In genomic region chr7:69754476-69754875, GRCh38 we compare ENCODE assay signal across 24 cellular contexts.
DNase-seq lines count a peak whose midpoint lies in the region; ATAC-seq and TF ChIP-seq lines count a peak whose summit lies in the region.
"Had no signal": no experiment of that assay in that cellular context is flagged by ENCODE, and none has a peak within 500 bp of the region (broad histone marks: within the 10 kb centered on the region; RNA-seq: fewer than 3 reads in every experiment).

No MANE protein-coding gene starts in this region.

- peaks cover 96% of the 10 kb centered on the region for H3K4me1 ChIP-seq in OCI-LY7 (ENCODE audit: insufficient read depth, low read length, poor library complexity, severe bottlenecking)
- peaks cover 23 to 36% of the 10 kb centered on the region in 2 donors for H3K4me1 ChIP-seq in neuronal stem cell (ENCODE audit: control insufficient read depth in 2 of 2, insufficient read depth in 1 of 2, low read depth in 1 of 2, low read length in 2 of 2)

- 0 out of 2 replicates have a peak, but pooled peaks cover 3% of the 10 kb centered on the region for H4K20me1 ChIP-seq in OCI-LY7 (ENCODE audit: insufficient read depth, low read length)

- no peaks in the 10 kb centered on the region for H3K9me2 ChIP-seq in OCI-LY7 (ENCODE audit: insufficient read depth, low read length)

- no peaks in the 10 kb centered on the region for H3K36me3 Mint-ChIP-seq in naive B cell
- no peaks in the 10 kb centered on the region for H3K36me3 Mint-ChIP-seq in activated CD4-positive, alpha-beta T cell treated with anti-CD3 and anti-CD28 coated beads for 36 hours (ENCODE audit: low read depth)
- H3K36me3 Mint-ChIP-seq: CD4-positive, CD25-positive, alpha-beta regulatory T cell had no signal

- H3K27me3 Mint-ChIP-seq in naive B cell = no peaks in the 10 kb centered on the region
- no peaks in the 10 kb centered on the region for H3K27me3 Mint-ChIP-seq in activated CD4-positive, alpha-beta T cell treated with anti-CD3 and anti-CD28 coated beads for 36 hours
- H3K27me3 Mint-ChIP-seq: CD4-positive, CD25-positive, alpha-beta regulatory T cell had no signal

- H3K4me3 ChIP-seq in OCI-LY7 (ENCODE audit: low read depth, low read length, poor library complexity, severe bottlenecking) (peak overlapping the region; percentile 45), neuronal stem cell (ENCODE audit: low read length in 2 of 2) (no peak overlapping the region)
- H3K4me3 ChIP-seq: GM12878, GM23248, K562, Peyer's patch, SK-N-MC had no signal

- H3K23ac ChIP-seq in neuronal stem cell (ENCODE audit: low read depth, low read length, poor library complexity) = no peak overlapping the region

- H3K36me3 ChIP-seq in OCI-LY7 (ENCODE audit: insufficient read depth, low read length) (no peaks in the 10 kb centered on the region), neuronal stem cell (replicated peaks in 1 of 2; ENCODE audit: control insufficient read depth in 2 of 2, insufficient read depth in 2 of 2, low read length in 2 of 2) (no peaks in the 10 kb centered on the region)
- H3K36me3 ChIP-seq: BE2C, Peyer's patch had no signal

- H3K18ac ChIP-seq in neuronal stem cell (ENCODE audit: low read length) = no peak overlapping the region

- H2BK5ac ChIP-seq in neuronal stem cell (ENCODE audit: low read length) = no peak overlapping the region

- intact Hi-C loops in OCI-LY7 (cut with micrococcal nuclease; ENCODE audit: unreplicated experiment) = no loop called here
- intact Hi-C loops in activated CD4-positive, alpha-beta T cell treated with anti-CD3 and anti-CD28 coated beads for 36 hours (cut with DNase I, micrococcal nuclease) = no loop called here

- no peak overlapping the region for H3K4me3 Mint-ChIP-seq in naive B cell
- H3K4me3 Mint-ChIP-seq in activated CD4-positive, alpha-beta T cell treated with anti-CD3 and anti-CD28 coated beads for 36 hours = no peak overlapping the region
- H3K4me3 Mint-ChIP-seq: CD4-positive, CD25-positive, alpha-beta regulatory T cell had no signal

- no peaks in the 10 kb centered on the region for H3K27me3 ChIP-seq in neuronal stem cell (ENCODE audit: control insufficient read depth in 3 of 3, insufficient read depth in 3 of 3, low read depth in 1 of 3, low read length in 3 of 3)
- H3K27me3 ChIP-seq: BE2C, Peyer's patch had no signal

- peaks cover 4 to 12% (median 6%) of the 10 kb centered on the region in 3 donors for H3K4me1 Mint-ChIP-seq in naive B cell
- peaks cover 4% of the 10 kb centered on the region for H3K4me1 Mint-ChIP-seq in activated CD4-positive, alpha-beta T cell treated with anti-CD3 and anti-CD28 coated beads for 36 hours
- H3K4me1 Mint-ChIP-seq: CD4-positive, CD25-positive, alpha-beta regulatory T cell had no signal

- H3K4ac ChIP-seq in neuronal stem cell (ENCODE audit: low read length) = no peak overlapping the region

- peak overlapping the region in 4 of 6 donors; percentile 1 to 21 (median 6) for H3K27ac Mint-ChIP-seq in naive B cell
- no peak overlapping the region for H3K27ac Mint-ChIP-seq in activated CD4-positive, alpha-beta T cell treated with anti-CD3 and anti-CD28 coated beads for 36 hours
- H3K27ac Mint-ChIP-seq: CD4-positive, CD25-positive, alpha-beta regulatory T cell had no signal

- no peak overlapping the region for H3K9ac ChIP-seq in neuronal stem cell (ENCODE audit: low read depth, low read length, poor library complexity)
- H3K9ac ChIP-seq: GM23248 had no signal

- H4K91ac ChIP-seq in neuronal stem cell (ENCODE audit: low read depth, low read length, poor library complexity) = no peak overlapping the region

- H2AK5ac ChIP-seq in neuronal stem cell (ENCODE audit: low read depth, low read length) = no peak overlapping the region

- no peaks in the 10 kb centered on the region for H3K9me3 ChIP-seq in OCI-LY7 (ENCODE audit: low read length)
- H3K9me3 ChIP-seq in neuronal stem cell (replicated peaks in 1 of 2; ENCODE audit: control insufficient read depth in 2 of 2, insufficient read depth in 1 of 2, low read depth in 1 of 2, low read length in 2 of 2) = no peaks in the 10 kb centered on the region
- H3K9me3 ChIP-seq: BE2C, Peyer's patch had no signal

- no peak overlapping the region for H2BK12ac ChIP-seq in neuronal stem cell (ENCODE audit: low read length)

- no peak overlapping the region for H2BK120ac ChIP-seq in neuronal stem cell (ENCODE audit: low read depth, low read length)

- DNase-seq in SKM-1 treated with dmso at 0.1 percent for 144 hours (lab: John Stamatoyannopoulos, UW; ENCODE audit: unreplicated experiment) (peak; percentile 4), SKM-1 (lab: John Stamatoyannopoulos, UW; ENCODE audit: unreplicated experiment) (no peak), OCI-LY7 (ENCODE audit: low spot score) (peak; percentile 74), naive B cell (no peak), neuronal stem cell (ENCODE audit: low spot score) (no peak), AG20443 (ENCODE audit: low spot score) (no peak)
- DNase-seq in activated CD4-positive, alpha-beta T cell treated with anti-CD3 and anti-CD28 coated beads for 36 hours = no peak
- DNase-seq: BE2C; CD4-positive, CD25-positive, alpha-beta regulatory T cell; GM23248; H7; MV-4-11; NCI-H1105 treated with DMSO at 0.1 percent for 48 hours; NCI-H146; NCI-H2029; NCI-H446; NCI-H524 treated with DMSO at 0.1 percent for 48 hours; OCI-M1; Peyer's patch; SIG-M5 had no signal

- H3K14ac ChIP-seq in neuronal stem cell (ENCODE audit: low read length) = no peak overlapping the region

- BruUV-seq in OCI-LY7 (replicated peaks; lab: Mats Ljungman, UMichigan) = no TSS peak

- CTCF ChIA-PET in OCI-LY7 (lab: Charles Lee; ENCODE audit: unreplicated experiment) = interaction anchor here (0.5 kb wide), 1 partner anchor 19 kb away, joined by 3 read pairs; no protein-coding TSS in a partner anchor
- CTCF ChIA-PET in activated CD4-positive, alpha-beta T cell treated with anti-CD3 and anti-CD28 coated beads for 36 hours (lab: Charles Lee) = no interaction called here

- no peak for ATAC-seq in naive B cell (ENCODE audit: low read depth in 2 of 2)
- no peak for ATAC-seq in activated CD4-positive, alpha-beta T cell treated with anti-CD3 and anti-CD28 coated beads for 36 hours
- ATAC-seq: GM12878, K562 had no signal

- H3K27ac ChIP-seq in OCI-LY7 (ENCODE audit: low read depth, low read length, poor library complexity, severe bottlenecking) (peak overlapping the region; percentile 78), neuronal stem cell (replicated peaks; ENCODE audit: low read length) (no peak overlapping the region)
- H3K27ac ChIP-seq: 22Rv1, GM23248, Peyer's patch, SK-N-MC had no signal

- WGBS in neuronal stem cell (ENCODE audit: extremely low coverage in 2 of 2, insufficient read length in 2 of 2, insufficient replicate concordance in 1 of 2), 2 donors = no CpG with 5 or more reads among the region's 3 CpGs

- POLR2A ChIA-PET in OCI-LY7 (lab: Charles Lee) = interaction anchor here (0.6 to 2.2 kb wide), 8 partner anchors 12 to 133 kb away, joined by 3 to 6 read pairs (median 3); no protein-coding TSS in a partner anchor
- POLR2A ChIA-PET in activated CD4-positive, alpha-beta T cell treated with anti-CD3 and anti-CD28 coated beads for 36 hours (lab: Charles Lee) = no interaction called here

- H3K79me1 ChIP-seq in neuronal stem cell (ENCODE audit: low read depth, low read length) = no peaks in the 10 kb centered on the region

- peaks cover 95% of the 10 kb centered on the region for H3K79me2 ChIP-seq in OCI-LY7 (ENCODE audit: insufficient read depth, low read depth, low read length)

- peak overlapping the region; percentile 74 for H3K4me2 ChIP-seq in OCI-LY7 (ENCODE audit: low read length)
- H3K4me2 ChIP-seq in neuronal stem cell (ENCODE audit: insufficient read depth, low read length, poor library complexity, severe bottlenecking) = no peak overlapping the region

- no peak for TF ChIP-seq CTCF in OCI-LY7 (conservative IDR thresholded peaks at IDR 0.05; ENCODE audit: low read length)

- H2AFZ ChIP-seq in OCI-LY7 (ENCODE audit: low read length) (no peak overlapping the region), neuronal stem cell (ENCODE audit: low read length) (no peak overlapping the region)
- H2AFZ ChIP-seq: GM23248 had no signal

- no peak overlapping the region for H2BK15ac ChIP-seq in neuronal stem cell (ENCODE audit: low read length)

- H4K8ac ChIP-seq in neuronal stem cell (ENCODE audit: low read depth, low read length) = no peak overlapping the region

- H3K9me3 Mint-ChIP-seq in naive B cell = no peaks in the 10 kb centered on the region
- no peaks in the 10 kb centered on the region for H3K9me3 Mint-ChIP-seq in activated CD4-positive, alpha-beta T cell treated with anti-CD3 and anti-CD28 coated beads for 36 hours (ENCODE audit: low read depth)

Comparison
In these comparisons a context has a peak if more than half of its experiments do, and no peak if none do; other contexts are left out.
1. DNase-seq: peak in SKM-1 treated with dmso at 0.1 percent for 144 hours (single experiment) and OCI-LY7 (single experiment); none in SKM-1 (single experiment), naive B cell (single experiment), activated CD4-positive, alpha-beta T cell treated with anti-CD3 and anti-CD28 coated beads for 36 hours (single experiment), neuronal stem cell (single experiment) and AG20443 (single experiment).